Comparison of ENCODE assay signal across 2 cellular contexts in the genomic region with DNA sequence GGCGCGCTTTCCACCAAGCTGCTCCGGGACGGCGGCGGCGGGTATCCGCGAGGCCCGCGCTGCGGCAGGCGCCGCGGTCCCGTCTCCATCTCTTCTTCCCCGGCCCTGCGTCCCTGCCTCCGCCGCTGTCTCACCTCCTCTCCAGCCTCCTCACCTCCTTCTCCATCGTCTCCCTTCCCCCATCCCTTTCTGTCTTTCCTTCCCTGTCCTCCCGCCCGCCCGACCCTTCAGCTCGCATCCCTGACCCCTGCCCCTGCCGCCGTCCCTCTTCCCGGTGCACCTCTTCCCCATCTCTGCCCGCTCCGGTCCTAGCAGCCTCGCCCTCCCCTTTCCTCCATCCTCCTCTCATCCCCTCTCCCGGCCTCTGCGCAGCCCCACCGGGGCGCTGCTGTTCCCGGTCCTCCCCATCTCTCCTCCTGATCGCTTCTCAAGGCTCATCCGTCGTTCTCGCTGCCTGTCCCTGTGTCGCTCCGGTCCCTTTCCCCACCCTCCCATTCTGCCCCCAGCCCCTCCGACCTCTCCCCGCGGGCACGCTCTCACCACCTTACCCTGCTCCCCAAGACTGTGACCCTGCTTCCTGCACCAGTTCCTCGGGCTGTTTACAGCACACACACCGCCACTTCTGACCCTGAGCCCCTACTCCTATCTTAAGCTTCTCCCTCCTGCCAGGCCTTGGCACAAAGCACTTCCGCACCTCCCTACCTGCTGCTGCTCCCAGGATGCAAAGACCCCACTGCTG.
TF ChIP-seq lines count a peak whose summit lies in the region.

No MANE protein-coding gene starts in this region.

TF ChIP-seq in HEK293T, 16 proteins besides CTCF, POLR2A, EP300 and RAD21 (continued from another document):
- no peak for TF ChIP-seq L3MBTL2 (conservative IDR thresholded peaks at IDR 0.05)
- TF ChIP-seq SUZ12 (IDR thresholded peaks at IDR 0.05) = no peak
- TF ChIP-seq FOXM1 (IDR thresholded peaks at IDR 0.05; ENCODE audit: borderline replicate concordance) = no peak

TF ChIP-seq in H1, 55 proteins besides CTCF, POLR2A, EP300 and RAD21 (continued from another document):
- TF ChIP-seq KDM5A (IDR thresholded peaks at IDR 0.05; ENCODE audit: low read length) = no peak
- peak; percentile 35; the same call in 1 of the 2 replicates for TF ChIP-seq RBBP5 (IDR thresholded peaks at IDR 0.05; ENCODE audit: borderline replicate concordance, low read depth, low read length)
- TF ChIP-seq, protein P1, sequence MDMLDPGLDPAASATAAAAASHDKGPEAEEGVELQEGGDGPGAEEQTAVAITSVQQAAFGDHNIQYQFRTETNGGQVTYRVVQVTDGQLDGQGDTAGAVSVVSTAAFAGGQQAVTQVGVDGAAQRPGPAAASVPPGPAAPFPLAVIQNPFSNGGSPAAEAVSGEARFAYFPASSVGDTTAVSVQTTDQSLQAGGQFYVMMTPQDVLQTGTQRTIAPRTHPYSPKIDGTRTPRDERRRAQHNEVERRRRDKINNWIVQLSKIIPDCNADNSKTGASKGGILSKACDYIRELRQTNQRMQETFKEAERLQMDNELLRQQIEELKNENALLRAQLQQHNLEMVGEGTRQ (IDR thresholded peaks at IDR 0.05; ENCODE audit: low read length) = no peak
- no peak for TF ChIP-seq HDAC6 (IDR thresholded peaks at IDR 0.05; ENCODE audit: low read depth, low read length)
- no peak for TF ChIP-seq CTBP2 (IDR thresholded peaks at IDR 0.05; ENCODE audit: borderline replicate concordance, insufficient read depth, insufficient read length, low read length)
- peak; percentile 48 for TF ChIP-seq ASH2L (IDR thresholded peaks at IDR 0.05; ENCODE audit: low read length)
- peak; percentile 9; the same call in 1 of the 2 replicates for TF ChIP-seq KDM1A (IDR thresholded peaks at IDR 0.05; ENCODE audit: borderline replicate concordance, low read length)
- no peak for TF ChIP-seq CHD2 (IDR thresholded peaks at IDR 0.05; ENCODE audit: low read length)
- TF ChIP-seq, protein P2, sequence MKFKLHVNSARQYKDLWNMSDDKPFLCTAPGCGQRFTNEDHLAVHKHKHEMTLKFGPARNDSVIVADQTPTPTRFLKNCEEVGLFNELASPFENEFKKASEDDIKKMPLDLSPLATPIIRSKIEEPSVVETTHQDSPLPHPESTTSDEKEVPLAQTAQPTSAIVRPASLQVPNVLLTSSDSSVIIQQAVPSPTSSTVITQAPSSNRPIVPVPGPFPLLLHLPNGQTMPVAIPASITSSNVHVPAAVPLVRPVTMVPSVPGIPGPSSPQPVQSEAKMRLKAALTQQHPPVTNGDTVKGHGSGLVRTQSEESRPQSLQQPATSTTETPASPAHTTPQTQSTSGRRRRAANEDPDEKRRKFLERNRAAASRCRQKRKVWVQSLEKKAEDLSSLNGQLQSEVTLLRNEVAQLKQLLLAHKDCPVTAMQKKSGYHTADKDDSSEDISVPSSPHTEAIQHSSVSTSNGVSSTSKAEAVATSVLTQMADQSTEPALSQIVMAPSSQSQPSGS (IDR thresholded peaks at IDR 0.05; ENCODE audit: low read length) = no peak
- TF ChIP-seq TAF1 (IDR thresholded peaks at IDR 0.05; ENCODE audit: low read depth, low read length) = peak; percentile 2; the same call in 1 of the 2 replicates
- TF ChIP-seq CREB1 (IDR thresholded peaks at IDR 0.05) = no peak
- TF ChIP-seq KDM4A (IDR thresholded peaks at IDR 0.05; ENCODE audit: low read depth, low read length, severe bottlenecking) = peak; percentile 77
